ENCODE assay signal across 8 cellular contexts in genomic region chr1:176073524-176074157, GRCh38.
DNase-seq lines count a peak whose midpoint lies in the region; ATAC-seq and TF ChIP-seq lines count a peak whose summit lies in the region.

No MANE protein-coding gene starts in this region.

- no peak overlapping the region for H3K4me3 Mint-ChIP-seq in effector memory CD8-positive, alpha-beta T cell

- peaks cover 5 to 6% of the 10 kb centered on the region in 2 donors for H3K4me1 Mint-ChIP-seq in effector memory CD8-positive, alpha-beta T cell (ENCODE audit: low read depth in 2 of 2)

- ATAC-seq in GM21423 (IDR thresholded peaks at IDR 0.05; ENCODE audit: unreplicated experiment) (peak; percentile 52), GM21528 (IDR thresholded peaks at IDR 0.05; ENCODE audit: low FRiP score, unreplicated experiment) (no peak)
- peak; percentile 62 for ATAC-seq in effector memory CD8-positive, alpha-beta T cell (replicated peaks)

- H3K27ac Mint-ChIP-seq in effector memory CD8-positive, alpha-beta T cell: no peak overlapping the region

- H3K4me3 ChIP-seq in NB4 (ENCODE audit: low read depth, low read length): no peak overlapping the region

- peak; percentile 59 for DNase-seq in DMS114 treated with DMSO at 0.1 percent for 48 hours (lab: John Stamatoyannopoulos, UW; ENCODE audit: unreplicated experiment)
- peak; percentile 71 for DNase-seq in NB4 (ENCODE audit: low read depth)
- peak; percentile 79 for DNase-seq in SK-MEL-5 (ENCODE audit: low read depth, low spot score)
- peak; percentile 21 to 34 (median 28) for DNase-seq in effector memory CD8-positive, alpha-beta T cell
- DNase-seq in lung microvascular endothelial cell (ENCODE audit: low read depth in 2 of 2): peak; percentile 79 to 87
- DNase-seq in GM19238 (ENCODE audit: insufficient read length, low spot score): no peak

- peak; percentile 41 for TF ChIP-seq CTCF in NB4 (IDR thresholded peaks at IDR 0.05; ENCODE audit: low read depth, low read length)

- TF ChIP-seq POLR2A in NB4 (IDR thresholded peaks at IDR 0.05; ENCODE audit: extremely low read depth, insufficient read length): no peak

- H3K36me3 Mint-ChIP-seq in effector memory CD8-positive, alpha-beta T cell (ENCODE audit: insufficient read depth): peaks cover 15% of the 10 kb centered on the region

- H3K9me3 Mint-ChIP-seq in effector memory CD8-positive, alpha-beta T cell: peaks cover 0 to 7% of the 10 kb centered on the region in 2 donors

- in situ Hi-C loops in SK-MEL-5 (cut with HindIII; ENCODE audit: low pct_unique_long_range_greater_than_20kb, low sequenced_read_pairs): no loop called here

- no peaks in the 10 kb centered on the region for H3K27me3 Mint-ChIP-seq in effector memory CD8-positive, alpha-beta T cell
